In the genomic region with DNA sequence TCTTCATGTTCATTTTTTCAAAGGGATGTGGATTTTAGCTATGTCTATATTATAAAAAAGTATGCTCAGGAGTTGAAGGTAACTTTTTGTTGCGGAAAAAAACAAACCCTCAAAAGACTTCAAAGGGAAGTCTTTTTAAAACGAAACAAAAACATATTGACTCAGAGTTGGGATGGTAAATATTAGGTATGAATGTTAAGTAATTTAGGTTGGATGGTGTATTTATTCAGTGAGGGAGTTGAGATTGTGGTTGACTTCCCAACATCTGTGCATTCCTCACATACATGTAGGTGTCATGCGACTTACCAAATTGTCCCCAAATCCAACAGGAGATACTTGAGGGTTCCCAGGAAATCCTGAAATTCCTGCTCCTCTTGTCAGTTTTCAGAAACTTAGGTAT, we compare ENCODE assay signal across 33 cellular contexts. TPM values are rescaled to one million over a fixed set of nuclear protein-coding genes. Genes with fewer than 3 reads are reported as not detected.
"Had no signal": no experiment of that assay in that cellular context is flagged by ENCODE, and none has a peak within 500 bp of the region (broad histone marks: within the 10 kb centered on the region; RNA-seq: fewer than 3 reads in every experiment).

No MANE protein-coding gene starts in this region.

- H3K27ac Mint-ChIP-seq: activated CD4-positive, alpha-beta memory T cell treated with anti-CD3 and anti-CD28 coated beads, Interleukin-2, amount 10 ng/mL, durations not matched to agents 7 days and 5 days; activated CD4-positive, alpha-beta T cell treated with anti-CD3 and anti-CD28 coated beads for 36 hours; activated naive CD8-positive, alpha-beta T cell treated with anti-CD3 and anti-CD28 coated beads, Interleukin-2, amount 10 ng/mL, durations not matched to agents 7 days and 5 days; activated T-cell treated with anti-CD3 and anti-CD28 coated beads, Interleukin-2, amount 50 U/mL, for 72 hours had no signal

- H3K4me3 Mint-ChIP-seq: activated CD4-positive, alpha-beta memory T cell treated with anti-CD3 and anti-CD28 coated beads, Interleukin-2, amount 10 ng/mL, durations not matched to agents 7 days and 5 days; activated CD4-positive, alpha-beta T cell treated with anti-CD3 and anti-CD28 coated beads for 36 hours; activated naive CD8-positive, alpha-beta T cell treated with anti-CD3 and anti-CD28 coated beads, Interleukin-2, amount 10 ng/mL, durations not matched to agents 7 days and 5 days; activated T-cell treated with anti-CD3 and anti-CD28 coated beads, Interleukin-2, amount 50 U/mL, for 72 hours had no signal

- H3K4me3 ChIP-seq: adrenal gland, body of pancreas, SK-N-MC had no signal

- H3K4me1 ChIP-seq: adrenal gland, body of pancreas had no signal

- H3K9me3 Mint-ChIP-seq: activated CD4-positive, alpha-beta memory T cell treated with anti-CD3 and anti-CD28 coated beads, Interleukin-2, amount 10 ng/mL, durations not matched to agents 7 days and 5 days; activated naive CD8-positive, alpha-beta T cell treated with anti-CD3 and anti-CD28 coated beads, Interleukin-2, amount 10 ng/mL, durations not matched to agents 7 days and 5 days; activated T-cell treated with anti-CD3 and anti-CD28 coated beads, Interleukin-2, amount 50 U/mL, for 72 hours had no signal

- DNase-seq: activated CD4-positive, alpha-beta memory T cell treated with anti-CD3 and anti-CD28 coated beads, Interleukin-2, amount 10 ng/mL, durations not matched to agents 7 days and 5 days; activated CD4-positive, alpha-beta T cell treated with anti-CD3 and anti-CD28 coated beads for 36 hours; activated CD4-positive, alpha-beta T cell treated with anti-CD3 and anti-CD28 coated beads, Interleukin-2, amount 50 U/mL, for 1 hour; activated naive CD4-positive, alpha-beta T cell treated with anti-CD3 and anti-CD28 coated beads, Interleukin-2, amount 50 U/mL, for 16 hours; activated naive CD8-positive, alpha-beta T cell treated with anti-CD3 and anti-CD28 coated beads, Interleukin-2, amount 10 ng/mL, durations not matched to agents 7 days and 5 days; activated T-cell treated with anti-CD3 and anti-CD28 coated beads for 4 hours; activated T-cell treated with anti-CD3 and anti-CD28 coated beads, Interleukin-2, amount 50 U/mL, for 72 hours; adrenal gland; anterior cingulate cortex; body of pancreas; central memory CD4-positive, alpha-beta T cell; NCI-H1092 treated with DMSO at 0.1 percent for 48 hours; NCI-H1417 treated with DMSO at 0.1 percent for 48 hours; NCI-H1694; NCI-H2029; NCI-H2107; NCI-H2171 treated with DMSO at 0.1 percent for 48 hours; NCI-H226; NCI-H526 treated with DMSO at 0.1 percent for 48 hours; NCI-H82; SIG-M5; T-helper 1 cell had no signal

- H3K27ac ChIP-seq: adrenal gland, body of pancreas, SK-N-MC, VCaP had no signal

- H3K27me3 ChIP-seq: adrenal gland, body of pancreas had no signal

- ATAC-seq: activated CD4-positive, alpha-beta T cell treated with anti-CD3 and anti-CD28 coated beads for 36 hours; activated T-cell treated with anti-CD3 and anti-CD28 coated beads, Interleukin-2, amount 50 U/mL, for 72 hours; body of pancreas had no signal

- H3K36me3 ChIP-seq: adrenal gland had no signal

- H3K9me3 ChIP-seq: adrenal gland, body of pancreas had no signal

- H3K4me1 Mint-ChIP-seq: activated CD4-positive, alpha-beta memory T cell treated with anti-CD3 and anti-CD28 coated beads, Interleukin-2, amount 10 ng/mL, durations not matched to agents 7 days and 5 days; activated CD4-positive, alpha-beta T cell treated with anti-CD3 and anti-CD28 coated beads for 36 hours; activated naive CD8-positive, alpha-beta T cell treated with anti-CD3 and anti-CD28 coated beads, Interleukin-2, amount 10 ng/mL, durations not matched to agents 7 days and 5 days had no signal

- H3K36me3 Mint-ChIP-seq: activated naive CD8-positive, alpha-beta T cell treated with anti-CD3 and anti-CD28 coated beads, Interleukin-2, amount 10 ng/mL, durations not matched to agents 7 days and 5 days had no signal

RNA-seq across cellular contexts. Expression of gene PLSCR5, which starts 32.7 kb away (rescaled TPM):
- total RNA-seq: activated CD4-positive, alpha-beta memory T cell treated with anti-CD3 and anti-CD28 coated beads, Interleukin-2, amount 10 ng/mL, durations not matched to agents 7 days and 5 days; activated CD4-positive, alpha-beta T cell treated with anti-CD3 and anti-CD28 coated beads for 36 hours; activated CD8-positive, alpha-beta memory T cell treated with anti-CD3 and anti-CD28 coated beads for 36 hours; activated naive CD8-positive, alpha-beta T cell treated with anti-CD3 and anti-CD28 coated beads, Interleukin-2, amount 10 ng/mL, durations not matched to agents 7 days and 5 days; activated T-cell treated with anti-CD3 and anti-CD28 coated beads, Interleukin-2, amount 50 U/mL, for 72 hours; adrenal gland; body of pancreas; bronchial epithelial cell; chondrocyte; LHCN-M2; M059J; NCI-H460; OCI-LY7; RPMI7951; T-helper 2 cell treated with Interferon-gamma antibody and Interleukin-4, amounts not matched to agents 100 ng/mL and 5 ng/mL, for 36 hours had no signal
- polyA plus RNA-seq: adrenal gland had no signal
